Comparison of ENCODE assay signal across 20 cellular contexts in genomic region chr4:104615926-104616325, GRCh38.
A peak's percentile ranks its signal among the peaks of the same experiment; 100 is the strongest.
DNase-seq lines count a peak whose midpoint lies in the region; ATAC-seq and TF ChIP-seq lines count a peak whose summit lies in the region.
"Had no signal": no experiment of that assay in that cellular context is flagged by ENCODE, and none has a peak within 500 bp of the region (broad histone marks: within the 10 kb centered on the region; RNA-seq: fewer than 3 reads in every experiment).

No MANE protein-coding gene starts in this region.

- no peaks in the 10 kb centered on the region for H3K36me3 Mint-ChIP-seq in endodermal cell (ENCODE audit: low read depth)
- H3K36me3 Mint-ChIP-seq in mesothelial cell of epicardium: no peaks in the 10 kb centered on the region
- H3K36me3 Mint-ChIP-seq: CD4-positive, alpha-beta memory T cell had no signal

- no peak overlapping the region for H3K27ac ChIP-seq in endodermal cell (ENCODE audit: low read depth, low read length)
- H3K27ac ChIP-seq in heart right ventricle: peak overlapping the region in 9 of 10 donors; percentile 10 to 84 (median 71)
- H3K27ac ChIP-seq in tibial nerve: no peak overlapping the region
- H3K27ac ChIP-seq: SJSA1 had no signal

- no peaks in the 10 kb centered on the region for H3K9me3 Mint-ChIP-seq in endodermal cell
- H3K9me3 Mint-ChIP-seq in mesothelial cell of epicardium: peaks cover 34% of the 10 kb centered on the region
- H3K9me3 Mint-ChIP-seq in stimulated activated naive CD8-positive, alpha-beta T cell treated with anti-CD3 and anti-CD28 coated beads, Interleukin-15, amount 100 ng/mL, for 72 hours: peaks cover 0 to 12% of the 10 kb centered on the region in 2 donors

- WGBS in endodermal cell (ENCODE audit: insufficient coverage in 1 of 2, insufficient read length in 1 of 2), 2 experiments: 93 to 94% methylated on average over 2 of the region's 2 CpGs
- WGBS in heart right ventricle, 2 donors: 59 to 76% methylated on average over 2 of the region's 2 CpGs
- 83 to 94% methylated on average over 2 of the region's 2 CpGs for WGBS in tibial nerve, 2 donors

- no peak overlapping the region for H3K9ac ChIP-seq in endodermal cell (ENCODE audit: extremely low read depth, low read length, poor library complexity, severe bottlenecking)

- peak in 6 of 8 donors; percentile 12 to 61 (median 34) for ATAC-seq in heart right ventricle
- ATAC-seq in HG03108 (IDR thresholded peaks at IDR 0.05; ENCODE audit: unreplicated experiment): no peak
- no peak for ATAC-seq in stimulated activated naive CD8-positive, alpha-beta T cell treated with anti-CD3 and anti-CD28 coated beads, Interleukin-15, amount 100 ng/mL, for 72 hours
- no peak for ATAC-seq in HG02571 (IDR thresholded peaks at IDR 0.05; ENCODE audit: unreplicated experiment)
- ATAC-seq: GM12878, K562, PC-3 had no signal

- H3K4me1 Mint-ChIP-seq in endodermal cell (peaks cover 9% of the 10 kb centered on the region), mesothelial cell of epicardium (peaks cover 9% of the 10 kb centered on the region)
- no peaks in the 10 kb centered on the region for H3K4me1 Mint-ChIP-seq in stimulated activated naive CD8-positive, alpha-beta T cell treated with anti-CD3 and anti-CD28 coated beads, Interleukin-15, amount 100 ng/mL, for 72 hours
- H3K4me1 Mint-ChIP-seq: CD4-positive, alpha-beta memory T cell had no signal

- H3K27ac Mint-ChIP-seq in endodermal cell: no peak overlapping the region
- peak overlapping the region; percentile 65 for H3K27ac Mint-ChIP-seq in mesothelial cell of epicardium
- no peak overlapping the region for H3K27ac Mint-ChIP-seq in stimulated activated naive CD8-positive, alpha-beta T cell treated with anti-CD3 and anti-CD28 coated beads, Interleukin-15, amount 100 ng/mL, for 72 hours
- H3K27ac Mint-ChIP-seq: CD4-positive, alpha-beta memory T cell had no signal

- DNase-seq in endodermal cell (peak; percentile 44), heart right ventricle (no peak), mesothelial cell of epicardium (ENCODE audit: low spot score in 2 of 2, unreplicated experiment in 2 of 2) (no peak), tibial nerve (ENCODE audit: low spot score in 2 of 2) (no peak)
- DNase-seq in stimulated activated naive CD8-positive, alpha-beta T cell treated with anti-CD3 and anti-CD28 coated beads, Interleukin-15, amount 100 ng/mL, for 72 hours: no peak
- DNase-seq: CD4-positive, alpha-beta memory T cell; COR-L47; Kasumi-1; NCI-H1436; NCI-H187 treated with DMSO at 0.1 percent for 48 hours; NCI-H2171 treated with DMSO at 0.1 percent for 48 hours; NCI-H524; NCI-H774; NK-92 treated with Interleukin-12 subunit alpha and Interleukin-12 subunit beta, amount 100 ng/mL, for 24 hours; PC-3 had no signal

- TF ChIP-seq EP300 in tibial nerve (IDR thresholded peaks at IDR 0.05): no peak

- no peak for TF ChIP-seq POLR2A in tibial nerve (IDR thresholded peaks at IDR 0.05)

- H3K36me3 ChIP-seq in endodermal cell (ENCODE audit: control insufficient read depth, insufficient read depth, low read length) (no peaks in the 10 kb centered on the region), heart right ventricle (no peaks in the 10 kb centered on the region), tibial nerve (no peaks in the 10 kb centered on the region)
- H3K36me3 ChIP-seq: SJSA1 had no signal

- H3K4me3 Mint-ChIP-seq in endodermal cell (no peak overlapping the region), mesothelial cell of epicardium (no peak overlapping the region)
- no peak overlapping the region for H3K4me3 Mint-ChIP-seq in stimulated activated naive CD8-positive, alpha-beta T cell treated with anti-CD3 and anti-CD28 coated beads, Interleukin-15, amount 100 ng/mL, for 72 hours
- H3K4me3 Mint-ChIP-seq: CD4-positive, alpha-beta memory T cell had no signal

- H3K4me3 ChIP-seq in endodermal cell (ENCODE audit: low read length) (no peak overlapping the region), heart right ventricle (no peak overlapping the region), tibial nerve (no peak overlapping the region)
- H3K4me3 ChIP-seq: GM12878, K562, SJSA1 had no signal

- intact Hi-C loops in heart right ventricle (cut with DNase I): no loop called here

- TF ChIP-seq CTCF in endodermal cell (conservative IDR thresholded peaks at IDR 0.05) (no peak), heart right ventricle (IDR thresholded peaks at IDR 0.05) (no peak), mesothelial cell of epicardium (IDR thresholded peaks at IDR 0.05; ENCODE audit: unreplicated experiment) (no peak), tibial nerve (IDR thresholded peaks at IDR 0.05) (no peak)

- H3K27me3 ChIP-seq in endodermal cell (ENCODE audit: control insufficient read depth, insufficient read depth, low read length, poor library complexity, severe bottlenecking) (no peaks in the 10 kb centered on the region), heart right ventricle (no peaks in the 10 kb centered on the region), tibial nerve (no peaks in the 10 kb centered on the region)
- H3K27me3 ChIP-seq: SJSA1 had no signal

- H3K9me3 ChIP-seq in endodermal cell (ENCODE audit: control insufficient read depth, low read length): no peaks in the 10 kb centered on the region
- H3K9me3 ChIP-seq in heart right ventricle: peaks cover 0 to 27% (median 0%) of the 10 kb centered on the region in 11 donors
- peaks cover 0 to 6% (median 0%) of the 10 kb centered on the region in 4 donors for H3K9me3 ChIP-seq in tibial nerve
- H3K9me3 ChIP-seq: SJSA1 had no signal

- peaks cover 8% of the 10 kb centered on the region for H3K4me1 ChIP-seq in endodermal cell (ENCODE audit: control insufficient read depth, insufficient read depth, low read length)
- H3K4me1 ChIP-seq in heart right ventricle: peaks cover 0 to 15% (median 7%) of the 10 kb centered on the region in 9 donors
- H3K4me1 ChIP-seq in tibial nerve: no peaks in the 10 kb centered on the region
- H3K4me1 ChIP-seq: SJSA1 had no signal

- H3K27me3 Mint-ChIP-seq in endodermal cell (ENCODE audit: insufficient read depth) (no peaks in the 10 kb centered on the region), mesothelial cell of epicardium (ENCODE audit: low read depth) (no peaks in the 10 kb centered on the region)
- H3K27me3 Mint-ChIP-seq in stimulated activated naive CD8-positive, alpha-beta T cell treated with anti-CD3 and anti-CD28 coated beads, Interleukin-15, amount 100 ng/mL, for 72 hours: peaks cover 6% of the 10 kb centered on the region

Comparison
In these comparisons a context has a peak if more than half of its experiments do, and no peak if none do; other contexts are left out.
1. H3K27ac ChIP-seq: peak in heart right ventricle (9 of 10); none in endodermal cell (single experiment) and tibial nerve (0 of 4).
2. ATAC-seq: peak in heart right ventricle (6 of 8); none in HG03108 (single experiment), stimulated activated naive CD8-positive, alpha-beta T cell treated with anti-CD3 and anti-CD28 coated beads, Interleukin-15, amount 100 ng/mL, for 72 hours (single experiment) and HG02571 (single experiment).